In genomic region chr12:132132609-132133430, GRCh38 we compare ENCODE assay signal across 18 cellular contexts. TPM values are rescaled to one million over a fixed set of nuclear protein-coding genes. Genes with fewer than 3 reads are reported as not detected.
A peak's percentile ranks its signal among the peaks of the same experiment; 100 is the strongest.
DNase-seq lines count a peak whose midpoint lies in the region; ATAC-seq, FAIRE-seq and TF ChIP-seq lines count a peak whose summit lies in the region.
"Had no signal": no experiment of that assay in that cellular context is flagged by ENCODE, and none has a peak within 500 bp of the region (broad histone marks: within the 10 kb centered on the region; RNA-seq: fewer than 3 reads in every experiment).

No MANE protein-coding gene starts in this region.

- H3K27ac ChIP-seq in HepG2 (ENCODE audit: extremely low read length, insufficient read depth, low read length) (no peak overlapping the region), spleen (no peak overlapping the region), adrenal gland (no peak overlapping the region)
- H3K27ac ChIP-seq: RWPE1 had no signal

- ATAC-seq in HepG2 = peak; percentile 6; the same call in 2 of the 3 replicates
- no peak for ATAC-seq in GM21526 (IDR thresholded peaks at IDR 0.05; ENCODE audit: low FRiP score, unreplicated experiment)

- H2AFZ ChIP-seq in HepG2 (ENCODE audit: low read length) = no peak overlapping the region

- no peak for FAIRE-seq in HepG2 (lab: Jason Lieb, UNC)
- FAIRE-seq: D721Med, G401.6, GM12891, GM19239 had no signal

- WGBS in HepG2 (ENCODE audit: low lambda C conversion rate) = 86% methylated on average over 21 of the region's 39 CpGs
- 82 to 91% (median 90%) methylated on average over 24 to 39 of the region's 39 CpGs for WGBS in spleen, 5 donors
- whole genome bisulfite sequencing in adrenal gland, 4 donors = 84 to 94% (median 93%) methylated on average over 10 to 39 of the region's 39 CpGs

- H3K9ac ChIP-seq in HepG2 (ENCODE audit: insufficient read depth, low read depth, low read length) = no peak overlapping the region

- no peaks in the 10 kb centered on the region; the same call in 1 of the 2 replicates for H3K9me3 ChIP-seq in BE2C
- no peaks in the 10 kb centered on the region for H3K9me3 ChIP-seq in HepG2 (ENCODE audit: low read length)
- H3K9me3 ChIP-seq in spleen = peaks cover 0 to 10% (median 7%) of the 10 kb centered on the region in 8 donors
- no peaks in the 10 kb centered on the region for H3K9me3 ChIP-seq in adrenal gland (replicated peaks in 1 of 3)

- H3K4me1 ChIP-seq in BE2C (no peaks in the 10 kb centered on the region), HepG2 (ENCODE audit: insufficient read depth, low read length) (no peaks in the 10 kb centered on the region), spleen (no peaks in the 10 kb centered on the region), adrenal gland (replicated peaks in 1 of 2) (no peaks in the 10 kb centered on the region)

- H3K36me3 ChIP-seq in BE2C = peaks cover 6% of the 10 kb centered on the region; the same call in 1 of the 2 replicates
- peaks cover 0 to 3% of the 10 kb centered on the region in 2 experiments; a peak in 3 of 5 replicates for H3K36me3 ChIP-seq in HepG2 (replicated peaks in 1 of 2; ENCODE audit: control insufficient read depth in 1 of 2, insufficient read depth in 2 of 2, low read length in 2 of 2)
- peaks cover 0 to 23% (median 4%) of the 10 kb centered on the region in 6 donors for H3K36me3 ChIP-seq in spleen
- peaks cover 0 to 1% of the 10 kb centered on the region in 2 donors for H3K36me3 ChIP-seq in adrenal gland (replicated peaks in 1 of 2)

- no TSS peak for BruUV-seq in HepG2 (replicated peaks; lab: Mats Ljungman, UMichigan)

- POLR2A ChIA-PET in HepG2 (lab: Yijun Ruan, JAX) = interaction anchor here (0.7 kb wide), 1 partner anchor 12 kb away, joined by 3 read pairs; no protein-coding TSS in a partner anchor

- in situ Hi-C loops in HepG2 (cut with HindIII; ENCODE audit: extremely low pct_ligation_motif_present, low pct_unique_long_range_greater_than_20kb) = no loop called here

- H3K4me2 ChIP-seq in HepG2 (ENCODE audit: low read depth, low read length) = no peak overlapping the region

- TF ChIP-seq CTCF in BE2C (IDR thresholded peaks at IDR 0.05; ENCODE audit: low read depth, low read length) (no peak), NB4 (IDR thresholded peaks at IDR 0.05; ENCODE audit: low read depth, low read length) (no peak), HepG2 (CRISPR knock-in tag; IDR thresholded peaks at IDR 0.05) (no peak), spleen (IDR thresholded peaks at IDR 0.05 in 8 of 11, conservative IDR thresholded peaks at IDR 0.05 in 3 of 11) (no peak), adrenal gland (IDR thresholded peaks at IDR 0.05) (no peak)

- CTCF ChIA-PET in HepG2 (lab: Yijun Ruan, JAX; ENCODE audit: low intra/inter-chr PET ratio, low total read pairs) = no interaction called here

- H3K79me2 ChIP-seq in HepG2 (ENCODE audit: insufficient read depth, low read length) = no peaks in the 10 kb centered on the region

- intact Hi-C loops in HepG2 (cut with micrococcal nuclease; ENCODE audit: unreplicated experiment) (no loop called here), spleen (cut with DNase I; ENCODE audit: low total_unique reads) (no loop called here), adrenal gland (cut with DNase I) (no loop called here)

- TF ChIP-seq POLR2A in NB4 (IDR thresholded peaks at IDR 0.05; ENCODE audit: extremely low read depth, insufficient read length) (no peak), HepG2 (IDR thresholded peaks at IDR 0.05; ENCODE audit: insufficient read depth in 1 of 2, low read depth in 2 of 2, low read length in 2 of 2) (no peak), spleen (IDR thresholded peaks at IDR 0.05) (no peak), adrenal gland (IDR thresholded peaks at IDR 0.05) (no peak)

- no peak for TF ChIP-seq RAD21 in HepG2 (CRISPR knock-in tag; IDR thresholded peaks at IDR 0.05)

- no peak for TF ChIP-seq EP300 in HepG2 (IDR thresholded peaks at IDR 0.05; ENCODE audit: low read depth in 2 of 2, low read length in 2 of 2)
- no peak for TF ChIP-seq EP300 in HepG2 (CRISPR knock-in tag; IDR thresholded peaks at IDR 0.05; ENCODE audit: borderline replicate concordance)

- H3K27me3 ChIP-seq in BE2C (no peaks in the 10 kb centered on the region), HepG2 (ENCODE audit: control insufficient read depth in 1 of 2, insufficient read depth in 2 of 2, low read length in 2 of 2) (no peaks in the 10 kb centered on the region), spleen (replicated peaks in 1 of 7) (no peaks in the 10 kb centered on the region), adrenal gland (no peaks in the 10 kb centered on the region)

- DNase-seq in BE2C (peak; percentile 10), NB4 (ENCODE audit: low read depth) (peak; percentile 7), HepG2 (ENCODE audit: low spot score) (no peak), spleen (peak; percentile 73), adrenal gland (no peak), OCI-M1 (lab: John Stamatoyannopoulos, UW) (no peak)
- DNase-seq: CD4-positive, alpha-beta memory T cell; DMS79 treated with DMSO at 0.1 percent for 48 hours; NCI-H146; NCI-H2081 treated with DMSO at 0.1 percent for 48 hours; NCI-H345; NCI-H526 treated with DMSO at 0.1 percent for 48 hours had no signal

- no peaks in the 10 kb centered on the region for H4K20me1 ChIP-seq in HepG2 (ENCODE audit: insufficient read depth, low read length)

- H3K4me3 ChIP-seq in BE2C (ENCODE audit: low read depth, low read length) (no peak overlapping the region), NB4 (ENCODE audit: low read depth, low read length) (no peak overlapping the region), HepG2 (replicated peaks in 1 of 3; ENCODE audit: insufficient read depth in 1 of 3, low read depth in 2 of 3, low read length in 3 of 3) (no peak overlapping the region), spleen (no peak overlapping the region), adrenal gland (no peak overlapping the region)

TF ChIP-seq in HepG2, 621 proteins besides CTCF, POLR2A, EP300 and RAD21 (continues in another document):
- TF ChIP-seq ZNF337 (CRISPR knock-in tag; IDR thresholded peaks at IDR 0.05; ENCODE audit: borderline replicate concordance, low read depth) = no peak

RNA-seq across cellular contexts. Expression of gene DDX51, which starts 11.3 kb away (rescaled TPM):
- polyA plus RNA-seq in BE2C (2012; ENCODE audit: insufficient read depth, insufficient read length, low read depth) = 118 TPM
- total RNA-seq in HepG2 (2016; rRNA removed; fragmentation: Illumina TruSeq; extraction: Trizol) = 3.5 and 10.1 TPM in 2 replicates
- 3.5 and 3.6 TPM in 2 replicates for total RNA-seq in HepG2 (2016; cell fraction: cytosol; rRNA removed; fragmentation: Illumina TruSeq; extraction: Trizol; ENCODE audit: low read depth)
- 2.7 and 9.3 TPM in 2 replicates for total RNA-seq in HepG2 (2016; cell fraction: insoluble cytoplasmic fraction; rRNA removed; fragmentation: Illumina TruSeq; extraction: Trizol)
- 2.5 and 3.2 TPM in 2 replicates for total RNA-seq in HepG2 (2016; cell fraction: membrane; rRNA removed; fragmentation: Illumina TruSeq; extraction: Trizol)
- total RNA-seq in HepG2 (2016; cell fraction: nucleus; rRNA removed; fragmentation: Illumina TruSeq; extraction: Trizol) = 9.6 and 14.3 TPM in 2 replicates
- 10.1 and 11.6 TPM in 2 replicates for polyA plus RNA-seq in HepG2 (2011; rRNA removed)
- 3.4 and 4.5 TPM in 2 replicates for polyA plus RNA-seq in HepG2 (2011; cell fraction: cytosol; rRNA removed)
- 66.0 and 70.7 TPM in 2 replicates for polyA plus RNA-seq in HepG2 (2011; cell fraction: nucleus; rRNA removed)
- 9.1 and 11.4 TPM in 2 replicates for polyA plus RNA-seq in HepG2 (2012)
- 0.85 and 1.1 TPM in 2 replicates for polyA plus RNA-seq in HepG2 (2016; cell fraction: cytosol; fragmentation: Illumina TruSeq; extraction: Trizol; ENCODE audit: low read depth)
- polyA plus RNA-seq in HepG2 (2016; cell fraction: insoluble cytoplasmic fraction; fragmentation: Illumina TruSeq; extraction: Trizol; ENCODE audit: low read depth) = 4.4 and 5.8 TPM in 2 replicates
- polyA plus RNA-seq in HepG2 (2016; cell fraction: membrane; fragmentation: Illumina TruSeq; extraction: Trizol; ENCODE audit: low read depth) = 1.2 and 2.1 TPM in 2 replicates
- 41.8 and 50.5 TPM in 2 replicates for polyA plus RNA-seq in HepG2 (2016; cell fraction: nucleus; fragmentation: Illumina TruSeq; extraction: Trizol; ENCODE audit: insufficient read depth, low read depth)
- 10.7 and 19.6 TPM in 2 replicates for polyA minus RNA-seq in HepG2 (2011; rRNA and poly(A)+ RNA removed; ENCODE audit: low replicate concordance)
- polyA minus RNA-seq in HepG2 (2011; cell fraction: cytosol; rRNA and poly(A)+ RNA removed) = 3.3 and 4.1 TPM in 2 replicates
- polyA minus RNA-seq in HepG2 (2011; cell fraction: nucleus; rRNA and poly(A)+ RNA removed) = 14.7 and 15.7 TPM in 2 replicates
- 10 to 100 TPM; 17.8 to 31.6 (median 19.4) TPM for total RNA-seq in spleen
- 10 to 100 TPM; 16.9 to 36.0 (median 19.5) TPM for polyA plus RNA-seq in spleen
- total RNA-seq in adrenal gland = 10 to 100 TPM; 10.2 to 22.5 (median 14.3) TPM
- polyA plus RNA-seq in adrenal gland = 10 to 100 TPM in 2 of 3 donors, 1 to 10 TPM in 1; 7.5 to 64.4 (median 29.9) TPM

RNA-seq across cellular contexts. Expression of gene NOC4L, which starts 11.4 kb away (rescaled TPM):
- 158 TPM for polyA plus RNA-seq in BE2C (2012; ENCODE audit: insufficient read depth, insufficient read length, low read depth)
- total RNA-seq in HepG2 (2016; rRNA removed; fragmentation: Illumina TruSeq; extraction: Trizol) = 12.1 and 14.6 TPM in 2 replicates
- 7.5 and 7.6 TPM in 2 replicates for total RNA-seq in HepG2 (2016; cell fraction: cytosol; rRNA removed; fragmentation: Illumina TruSeq; extraction: Trizol; ENCODE audit: low read depth)
- 9.2 and 14.5 TPM in 2 replicates for total RNA-seq in HepG2 (2016; cell fraction: insoluble cytoplasmic fraction; rRNA removed; fragmentation: Illumina TruSeq; extraction: Trizol)
- 8.8 and 9.0 TPM in 2 replicates for total RNA-seq in HepG2 (2016; cell fraction: membrane; rRNA removed; fragmentation: Illumina TruSeq; extraction: Trizol)
- total RNA-seq in HepG2 (2016; cell fraction: nucleus; rRNA removed; fragmentation: Illumina TruSeq; extraction: Trizol) = 9.0 and 10.7 TPM in 2 replicates
- 4.3 and 4.6 TPM in 2 replicates for polyA plus RNA-seq in HepG2 (2011; rRNA removed)
- polyA plus RNA-seq in HepG2 (2011; cell fraction: cytosol; rRNA removed) = 2.7 and 4.4 TPM in 2 replicates
- 14.6 and 21.3 TPM in 2 replicates for polyA plus RNA-seq in HepG2 (2011; cell fraction: nucleus; rRNA removed)
- polyA plus RNA-seq in HepG2 (2012) = 7.9 and 11.5 TPM in 2 replicates
- polyA plus RNA-seq in HepG2 (2016; cell fraction: cytosol; fragmentation: Illumina TruSeq; extraction: Trizol; ENCODE audit: low read depth) = 11.7 and 12.8 TPM in 2 replicates
- polyA plus RNA-seq in HepG2 (2016; cell fraction: insoluble cytoplasmic fraction; fragmentation: Illumina TruSeq; extraction: Trizol; ENCODE audit: low read depth) = 14.6 and 19.7 TPM in 2 replicates
- polyA plus RNA-seq in HepG2 (2016; cell fraction: membrane; fragmentation: Illumina TruSeq; extraction: Trizol; ENCODE audit: low read depth) = 9.3 and 11.4 TPM in 2 replicates
- 25.5 and 25.9 TPM in 2 replicates for polyA plus RNA-seq in HepG2 (2016; cell fraction: nucleus; fragmentation: Illumina TruSeq; extraction: Trizol; ENCODE audit: insufficient read depth, low read depth)
- 5.3 and 10.2 TPM in 2 replicates for polyA minus RNA-seq in HepG2 (2011; rRNA and poly(A)+ RNA removed; ENCODE audit: low replicate concordance)
- 4.2 and 4.3 TPM in 2 replicates for polyA minus RNA-seq in HepG2 (2011; cell fraction: cytosol; rRNA and poly(A)+ RNA removed)
- polyA minus RNA-seq in HepG2 (2011; cell fraction: nucleus; rRNA and poly(A)+ RNA removed) = 2.7 and 3.7 TPM in 2 replicates
- total RNA-seq in spleen = 10 to 100 TPM in 6 of 7 donors, 1 to 10 TPM in 1; 8.3 to 18.7 (median 14.6) TPM
- polyA plus RNA-seq in spleen = 10 to 100 TPM; 25.2 to 38.6 (median 33.1) TPM
- total RNA-seq in adrenal gland = 10 to 100 TPM in 7 of 8 donors, 1 to 10 TPM in 1; 9.2 to 30.9 (median 17.5) TPM
- polyA plus RNA-seq in adrenal gland = 10 to 100 TPM in 2 of 3 donors, 1 to 10 TPM in 1; 4.7 to 51.5 (median 47.7) TPM

Comparison
In these comparisons a context has a peak if more than half of its experiments do, and no peak if none do; other contexts are left out.
1. DNase-seq: peak in BE2C (single experiment), NB4 (single experiment) and spleen (single experiment); none in HepG2 (single experiment), adrenal gland (0 of 7) and OCI-M1 (single experiment).